Comparison of ENCODE assay signal across 8 cellular contexts in the genomic region with DNA sequence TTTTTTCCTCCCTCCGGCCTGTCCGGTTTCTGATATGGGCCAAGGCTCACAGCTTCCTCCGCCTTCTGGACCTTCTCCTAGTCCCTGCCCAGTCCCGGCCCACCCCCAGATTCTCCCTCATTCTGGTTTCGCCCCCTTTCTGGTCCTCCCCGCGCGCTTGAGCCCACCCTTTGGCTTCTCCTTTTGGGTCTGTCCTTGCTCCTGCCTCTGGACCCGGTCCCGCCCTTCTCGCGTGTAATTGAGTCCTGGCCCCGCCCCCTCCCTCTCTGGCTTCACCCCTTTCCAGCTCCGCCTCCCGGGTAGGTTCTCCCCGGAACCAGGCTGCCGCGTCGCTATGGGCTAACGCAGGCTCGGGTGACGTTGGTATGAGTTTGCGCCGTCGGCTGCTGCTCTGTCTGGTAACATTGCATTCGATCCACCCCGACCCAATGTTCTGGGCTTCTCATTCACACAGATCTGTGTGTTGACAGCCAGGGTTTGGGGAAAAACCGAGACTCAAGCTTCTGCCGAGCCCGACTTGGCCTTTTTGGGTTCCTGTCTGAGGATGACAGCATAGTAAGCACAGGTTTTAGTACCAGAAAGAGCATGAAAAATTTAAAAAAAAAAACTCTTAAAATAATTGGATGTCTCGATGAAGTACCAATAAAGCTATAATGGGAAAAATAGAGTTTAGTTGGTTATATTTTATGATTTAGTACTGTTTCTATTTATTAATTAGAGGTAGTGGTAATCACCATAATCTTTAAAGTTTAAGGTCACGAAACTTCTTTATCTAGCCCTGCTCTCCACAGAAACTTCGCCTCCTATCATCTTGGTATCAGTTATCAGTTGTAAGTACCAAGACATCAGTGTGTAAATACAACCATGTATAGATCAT. TPM values are rescaled to one million over a fixed set of nuclear protein-coding genes. Genes with fewer than 3 reads are reported as not detected.
DNase-seq lines count a peak whose midpoint lies in the region; ATAC-seq lines count a peak whose summit lies in the region.

No MANE protein-coding gene starts in this region.

- no peaks in the 10 kb centered on the region for H3K27me3 ChIP-seq in mesendoderm (ENCODE audit: insufficient read depth, low read length, poor library complexity)

- no peak overlapping the region for H4K8ac ChIP-seq in mesendoderm (ENCODE audit: low read depth, low read length)

- H3K27me3 Mint-ChIP-seq in effector memory CD8-positive, alpha-beta T cell, result no peaks in the 10 kb centered on the region

- H2BK15ac ChIP-seq in mesendoderm (replicated peaks; ENCODE audit: low read depth), result no peak overlapping the region

- no peaks in the 10 kb centered on the region for H3K79me2 ChIP-seq in mesendoderm (ENCODE audit: control insufficient read depth, insufficient read depth, low read length)

- peaks cover 3 to 11% of the 10 kb centered on the region in 2 donors for H3K9me3 Mint-ChIP-seq in effector memory CD8-positive, alpha-beta T cell

- peak overlapping the region; percentile 70 for H3K9ac ChIP-seq in mesendoderm (ENCODE audit: low read length)

- H3K4me3 ChIP-seq in mesendoderm (ENCODE audit: low read length), result peak overlapping the region; percentile 57

- H2BK120ac ChIP-seq in mesendoderm (ENCODE audit: low read depth, low read length), result no peak overlapping the region

- no peaks in the 10 kb centered on the region for H3K36me3 ChIP-seq in mesendoderm (ENCODE audit: control insufficient read depth, insufficient read depth, low read length)

- H4K5ac ChIP-seq in mesendoderm (ENCODE audit: low read length), result no peak overlapping the region

- H3K4me3 Mint-ChIP-seq in effector memory CD8-positive, alpha-beta T cell, result peak overlapping the region; percentile 84

- H3K36me3 Mint-ChIP-seq in effector memory CD8-positive, alpha-beta T cell (ENCODE audit: insufficient read depth), result peaks cover 66% of the 10 kb centered on the region

- no peaks in the 10 kb centered on the region for H3K4me1 ChIP-seq in mesendoderm (ENCODE audit: control insufficient read depth, low read depth, low read length)

- peak overlapping the region; percentile 98 for H3K27ac Mint-ChIP-seq in effector memory CD8-positive, alpha-beta T cell

- DNase-seq in CD1c-positive myeloid dendritic cell (ENCODE audit: extremely low spot score) (peak; percentile 99), HT-29 (ENCODE audit: low spot score) (peak; percentile 97), NK-92 (lab: John Stamatoyannopoulos, UW; ENCODE audit: unreplicated experiment) (peak; percentile 90), mesendoderm (peak; percentile 96)
- peak; percentile 97 to 98 for DNase-seq in activated CD8-positive, alpha-beta memory T cell treated with anti-CD3 and anti-CD28 coated beads for 4 hours (ENCODE audit: low read depth in 2 of 2)
- DNase-seq in effector memory CD8-positive, alpha-beta T cell, result peak; percentile 95 to 98 (median 95)
- peak; percentile 98 for DNase-seq in stimulated activated CD8-positive, alpha-beta memory T cell treated with anti-CD3 and anti-CD28 coated beads, Interleukin-15, amount 100 ng/mL, for 1 hour (ENCODE audit: low read depth)

- peak overlapping the region; percentile 47 for H3K27ac ChIP-seq in mesendoderm (ENCODE audit: low read depth, low read length)

- H2AK5ac ChIP-seq in mesendoderm (ENCODE audit: low read length), result no peak overlapping the region

- H3K56ac ChIP-seq in mesendoderm (ENCODE audit: low read length), result peak overlapping the region; percentile 87

- H3K18ac ChIP-seq in mesendoderm (ENCODE audit: low read length), result no peak overlapping the region

- no peak overlapping the region for H3K4ac ChIP-seq in mesendoderm (ENCODE audit: low read depth, low read length)

- ATAC-seq in GM19468 (IDR thresholded peaks at IDR 0.05; ENCODE audit: extremely low read depth, unreplicated experiment), result peak; percentile 7
- ATAC-seq in effector memory CD8-positive, alpha-beta T cell (replicated peaks), result peak; percentile 52

- H2BK5ac ChIP-seq in mesendoderm (ENCODE audit: low read length), result no peak overlapping the region

- H3K4me2 ChIP-seq in mesendoderm (ENCODE audit: low read length), result peak overlapping the region; percentile 50

- 100% methylated on average over 1 of the region's 33 CpGs for WGBS in mesendoderm (ENCODE audit: extremely low coverage, insufficient coverage, low lambda C conversion rate)

- H3K4me1 Mint-ChIP-seq in effector memory CD8-positive, alpha-beta T cell (ENCODE audit: low read depth in 2 of 2), result peaks cover 51 to 54% of the 10 kb centered on the region in 2 donors

- no peaks in the 10 kb centered on the region for H3K79me1 ChIP-seq in mesendoderm (ENCODE audit: low read length)

- no peak overlapping the region for H3K23ac ChIP-seq in mesendoderm (ENCODE audit: low read length)

RNA-seq across cellular contexts. Expression of gene EEF2K, which starts 14.8 kb away (rescaled TPM):
- 11.1 and 16.5 TPM in 2 replicates for total RNA-seq in HT-29 (2014; rRNA removed; shearing (Covaris generic))
- polyA plus RNA-seq in mesendoderm (2013, experiment 1 of 2), result 6.1 TPM
- 5.5 TPM for polyA plus RNA-seq in mesendoderm (2013, experiment 2 of 2)

RNA-seq across cellular contexts. Expression of gene SDR42E2, which starts 29.0 kb away (rescaled TPM):
- total RNA-seq in HT-29 (2014; rRNA removed; shearing (Covaris generic)), result 0.05 TPM in 1 of 2 replicates, not detected in the other
- 0.01 TPM for polyA plus RNA-seq in mesendoderm (2013, experiment 1 of 2)
- polyA plus RNA-seq in mesendoderm (2013, experiment 2 of 2), result 0.03 TPM

Comparison
In these comparisons a context has a peak if more than half of its experiments do, and no peak if none do; other contexts are left out.
1. Peak in every context shown above with its lines: DNase-seq, ATAC-seq, H3K4me3 ChIP-seq and H3K27ac ChIP-seq.